8 cellular contexts compared by ENCODE assay signal in genomic region chr11:67317365-67318238, GRCh38. TPM values are rescaled to one million over a fixed set of nuclear protein-coding genes. Genes with fewer than 3 reads are reported as not detected.
DNase-seq lines count a peak whose midpoint lies in the region; ATAC-seq and TF ChIP-seq lines count a peak whose summit lies in the region.

No MANE protein-coding gene starts in this region.

- no peaks in the 10 kb centered on the region for H3K36me3 Mint-ChIP-seq in endodermal cell (ENCODE audit: low read depth)

- peak; percentile 96 for DNase-seq in D341Med (ENCODE audit: low spot score)
- DNase-seq in HUDEP-2 (lab: John Stamatoyannopoulos, UW; ENCODE audit: unreplicated experiment in 76 of 76): peak in 74 of 76 experiments; percentile 55 to 97 (median 92)
- peak; percentile 95 for DNase-seq in NOMO-1 treated with DMSO at 0.1 percent for 48 hours (lab: John Stamatoyannopoulos, UW; ENCODE audit: unreplicated experiment)
- peak; percentile 98 for DNase-seq in activated CD8-positive, alpha-beta memory T cell treated with anti-CD3 and anti-CD28 coated beads, Interleukin-2, amount 50 U/mL, for 1 hour (ENCODE audit: extremely low read depth)
- DNase-seq in endodermal cell: peak; percentile 99
- DNase-seq in stimulated activated CD8-positive, alpha-beta memory T cell treated with anti-CD3 and anti-CD28 coated beads, Interleukin-15, amount 100 ng/mL, for 24 hours (ENCODE audit: low read depth): peak; percentile 98

- H3K27ac ChIP-seq in endodermal cell (ENCODE audit: low read depth, low read length): peak overlapping the region; percentile 47
- peak overlapping the region; percentile 71 for H3K27ac ChIP-seq in mesodermal cell (ENCODE audit: low read depth, low read length, severe bottlenecking)

- 0% methylated on average over 47 to 83 of the region's 83 CpGs for WGBS in endodermal cell (ENCODE audit: insufficient coverage in 1 of 2, insufficient read length in 1 of 2), 2 experiments
- 0 to 1% methylated on average over 69 to 81 of the region's 83 CpGs for WGBS in mesodermal cell (ENCODE audit: insufficient coverage in 2 of 2), 2 experiments

- H3K4me1 Mint-ChIP-seq in endodermal cell: peaks cover 5% of the 10 kb centered on the region

- H3K9me3 ChIP-seq in endodermal cell (ENCODE audit: control insufficient read depth, low read length) (no peaks in the 10 kb centered on the region), mesodermal cell (ENCODE audit: control insufficient read depth, low read length) (no peaks in the 10 kb centered on the region)

- H3K9me3 Mint-ChIP-seq in endodermal cell: no peaks in the 10 kb centered on the region

- H3K4me1 ChIP-seq in endodermal cell (ENCODE audit: control insufficient read depth, insufficient read depth, low read length) (no peaks in the 10 kb centered on the region), mesodermal cell (ENCODE audit: control insufficient read depth, insufficient read depth, low read length, poor library complexity, severe bottlenecking) (peaks cover 3% of the 10 kb centered on the region)

- H3K27ac Mint-ChIP-seq in endodermal cell: peak overlapping the region; percentile 93

- H3K9ac ChIP-seq in endodermal cell (ENCODE audit: extremely low read depth, low read length, poor library complexity, severe bottlenecking): peak overlapping the region; percentile 67

- H3K36me3 ChIP-seq in endodermal cell (ENCODE audit: control insufficient read depth, insufficient read depth, low read length) (no peaks in the 10 kb centered on the region), mesodermal cell (ENCODE audit: control insufficient read depth, insufficient read depth, low read length) (no peaks in the 10 kb centered on the region)

- H3K27me3 Mint-ChIP-seq in endodermal cell (ENCODE audit: insufficient read depth): peaks cover 28% of the 10 kb centered on the region

- peak overlapping the region; percentile 90 for H3K4me3 ChIP-seq in endodermal cell (ENCODE audit: low read length)
- H3K4me3 ChIP-seq in mesodermal cell (ENCODE audit: extremely low read depth, insufficient read depth, low read length, poor library complexity, severe bottlenecking): peak overlapping the region; percentile 67

- peaks cover 26% of the 10 kb centered on the region for H3K27me3 ChIP-seq in endodermal cell (ENCODE audit: control insufficient read depth, insufficient read depth, low read length, poor library complexity, severe bottlenecking)

- ATAC-seq in GM21381 (IDR thresholded peaks at IDR 0.05; ENCODE audit: unreplicated experiment): peak; percentile 80

- TF ChIP-seq CTCF in endodermal cell (conservative IDR thresholded peaks at IDR 0.05): peak; percentile 97

- H3K4me3 Mint-ChIP-seq in endodermal cell: peak overlapping the region; percentile 81

RNA-seq across cellular contexts. Expression of gene SSH3, which starts 14.3 kb away (rescaled TPM):
- total RNA-seq in endodermal cell: 10 to 100 TPM; 39.1 to 44.4 TPM
- polyA plus RNA-seq in endodermal cell (2013, experiment 1 of 2): 22.0 TPM
- polyA plus RNA-seq in endodermal cell (2013, experiment 2 of 2): 16.0 TPM
- 23.4 TPM for polyA plus RNA-seq in mesodermal cell (2013, experiment 1 of 2)
- polyA plus RNA-seq in mesodermal cell (2013, experiment 2 of 2): 15.9 TPM

RNA-seq across cellular contexts. Expression of gene ANKRD13D, which starts 28.5 kb away (rescaled TPM):
- 10 to 100 TPM; 56.6 to 58.6 TPM for total RNA-seq in endodermal cell
- 30.0 TPM for polyA plus RNA-seq in endodermal cell (2013, experiment 1 of 2)
- polyA plus RNA-seq in endodermal cell (2013, experiment 2 of 2): 27.5 TPM
- 31.7 TPM for polyA plus RNA-seq in mesodermal cell (2013, experiment 1 of 2)
- polyA plus RNA-seq in mesodermal cell (2013, experiment 2 of 2): 24.3 TPM

RNA-seq across cellular contexts. Expression of gene POLD4, which starts 35.7 kb away (rescaled TPM):
- total RNA-seq in endodermal cell: 10 to 100 TPM; 40.7 to 47.6 TPM
- polyA plus RNA-seq in endodermal cell (2013, experiment 1 of 2): 24.3 TPM
- 30.1 TPM for polyA plus RNA-seq in endodermal cell (2013, experiment 2 of 2)
- polyA plus RNA-seq in mesodermal cell (2013, experiment 1 of 2): 67.2 TPM
- 56.7 TPM for polyA plus RNA-seq in mesodermal cell (2013, experiment 2 of 2)

RNA-seq across cellular contexts. Expression of gene GRK2, which starts 51.3 kb away (rescaled TPM):
- total RNA-seq in endodermal cell: 10 to 100 TPM; 58.0 to 61.7 TPM
- 43.5 TPM for polyA plus RNA-seq in endodermal cell (2013, experiment 1 of 2)
- 39.5 TPM for polyA plus RNA-seq in endodermal cell (2013, experiment 2 of 2)
- 46.3 TPM for polyA plus RNA-seq in mesodermal cell (2013, experiment 1 of 2)
- polyA plus RNA-seq in mesodermal cell (2013, experiment 2 of 2): 36.4 TPM

RNA-seq across cellular contexts. Expression of gene CLCF1, which starts 55.8 kb away (rescaled TPM):
- 1 to 10 TPM; 3.6 to 4.8 TPM for total RNA-seq in endodermal cell
- polyA plus RNA-seq in endodermal cell (2013, experiment 1 of 2): 2.4 TPM
- polyA plus RNA-seq in endodermal cell (2013, experiment 2 of 2): 2.6 TPM
- polyA plus RNA-seq in mesodermal cell (2013, experiment 1 of 2): 5.1 TPM
- 4.8 TPM for polyA plus RNA-seq in mesodermal cell (2013, experiment 2 of 2)

Comparison
In these comparisons a context has a peak if more than half of its experiments do, and no peak if none do; other contexts are left out.
1. Peak in every context shown above with its lines: DNase-seq, ATAC-seq, H3K4me3 ChIP-seq and H3K27ac ChIP-seq.